In genomic region chr7:148821422-148821821, GRCh38 we compare ENCODE assay signal across 32 cellular contexts.
"Had no signal": no experiment of that assay in that cellular context is flagged by ENCODE, and none has a peak within 500 bp of the region (broad histone marks: within the 10 kb centered on the region; RNA-seq: fewer than 3 reads in every experiment).

No MANE protein-coding gene starts in this region.

- H3K27ac Mint-ChIP-seq: activated CD4-positive, alpha-beta memory T cell treated with anti-CD3 and anti-CD28 coated beads, Interleukin-2, amount 10 ng/mL, durations not matched to agents 7 days and 5 days; activated CD4-positive, alpha-beta T cell treated with anti-CD3 and anti-CD28 coated beads, Interleukin-2, amount 10 ng/mL, durations not matched to agents 7 days and 5 days; activated T-cell treated with anti-CD3 and anti-CD28 coated beads, Interleukin-2, amount 50 U/mL, for 72 hours; activated T-helper 17 cell treated with anti-CD3 and anti-CD28 coated beads, Interleukin-2, amount 50 U/mL, for 72 hours; dendritic cell treated with granulocyte-macrophage colony-stimulating factor and Interleukin-4, amounts not matched to agents 40 ng/mL and 50 ng/mL, for 4 days; endodermal cell; T-helper 17 cell had no signal

- H3K4me1 Mint-ChIP-seq: activated T-helper 17 cell treated with anti-CD3 and anti-CD28 coated beads, Interleukin-2, amount 50 U/mL, for 72 hours; central memory CD8-positive, alpha-beta T cell had no signal

- H3K27ac ChIP-seq: brain microvascular endothelial cell, coronary artery, dorsolateral prefrontal cortex, heart left ventricle had no signal

- H3K9me3 Mint-ChIP-seq: activated CD4-positive, alpha-beta memory T cell treated with anti-CD3 and anti-CD28 coated beads, Interleukin-2, amount 10 ng/mL, durations not matched to agents 7 days and 5 days; activated CD4-positive, alpha-beta T cell treated with anti-CD3 and anti-CD28 coated beads, Interleukin-2, amount 10 ng/mL, durations not matched to agents 7 days and 5 days; activated T-cell treated with anti-CD3 and anti-CD28 coated beads, Interleukin-2, amount 50 U/mL, for 24 hours; activated T-cell treated with anti-CD3 and anti-CD28 coated beads, Interleukin-2, amount 50 U/mL, for 72 hours; activated T-helper 17 cell treated with anti-CD3 and anti-CD28 coated beads, Interleukin-2, amount 50 U/mL, for 72 hours; central memory CD8-positive, alpha-beta T cell; dendritic cell treated with granulocyte-macrophage colony-stimulating factor and Interleukin-4, amounts not matched to agents 40 ng/mL and 50 ng/mL, for 4 days; endodermal cell; T-helper 2 cell treated with Interferon-gamma antibody and Interleukin-4, amounts not matched to agents 5 μg/mL and 100 μg/mL, for 36 hours had no signal

- H3K4me3 Mint-ChIP-seq: activated CD4-positive, alpha-beta memory T cell treated with anti-CD3 and anti-CD28 coated beads, Interleukin-2, amount 10 ng/mL, durations not matched to agents 7 days and 5 days; activated CD4-positive, alpha-beta T cell treated with anti-CD3 and anti-CD28 coated beads, Interleukin-2, amount 10 ng/mL, durations not matched to agents 7 days and 5 days; activated naive CD8-positive, alpha-beta T cell; activated T-cell treated with anti-CD3 and anti-CD28 coated beads, Interleukin-2, amount 50 U/mL, for 24 hours; activated T-cell treated with anti-CD3 and anti-CD28 coated beads, Interleukin-2, amount 50 U/mL, for 72 hours; activated T-helper 17 cell treated with anti-CD3 and anti-CD28 coated beads, Interleukin-2, amount 50 U/mL, for 72 hours; central memory CD8-positive, alpha-beta T cell; dendritic cell treated with granulocyte-macrophage colony-stimulating factor and Interleukin-4, amounts not matched to agents 40 ng/mL and 50 ng/mL, for 4 days; endodermal cell; T-helper 17 cell; T-helper 2 cell treated with Interferon-gamma antibody and Interleukin-4, amounts not matched to agents 5 μg/mL and 100 μg/mL, for 36 hours had no signal

- H3K27me3 Mint-ChIP-seq: activated CD4-positive, alpha-beta memory T cell treated with anti-CD3 and anti-CD28 coated beads, Interleukin-2, amount 10 ng/mL, durations not matched to agents 7 days and 5 days; activated CD4-positive, alpha-beta T cell treated with anti-CD3 and anti-CD28 coated beads, Interleukin-2, amount 10 ng/mL, durations not matched to agents 7 days and 5 days; activated naive CD8-positive, alpha-beta T cell; activated T-cell treated with anti-CD3 and anti-CD28 coated beads, Interleukin-2, amount 50 U/mL, for 24 hours; activated T-helper 17 cell treated with anti-CD3 and anti-CD28 coated beads, Interleukin-2, amount 50 U/mL, for 72 hours; central memory CD8-positive, alpha-beta T cell; dendritic cell treated with granulocyte-macrophage colony-stimulating factor and Interleukin-4, amounts not matched to agents 40 ng/mL and 50 ng/mL, for 4 days; T-helper 17 cell had no signal

- H3K9me3 ChIP-seq: heart left ventricle had no signal

- ATAC-seq: activated T-cell treated with anti-CD3 and anti-CD28 coated beads, Interleukin-2, amount 50 U/mL, for 72 hours; activated T-helper 17 cell treated with anti-CD3 and anti-CD28 coated beads, Interleukin-2, amount 50 U/mL, for 72 hours; esophagus mucosa; heart left ventricle; T-helper 17 cell had no signal

- H3K4me1 ChIP-seq: heart left ventricle had no signal

- DNase-seq: activated CD4-positive, alpha-beta memory T cell treated with anti-CD3 and anti-CD28 coated beads, Interleukin-2, amount 10 ng/mL, durations not matched to agents 7 days and 5 days; activated CD4-positive, alpha-beta T cell treated with anti-CD3 and anti-CD28 coated beads for 1 hour; activated CD4-positive, alpha-beta T cell treated with anti-CD3 and anti-CD28 coated beads for 4 hours; activated CD4-positive, alpha-beta T cell treated with anti-CD3 and anti-CD28 coated beads, Interleukin-2, amount 10 ng/mL, durations not matched to agents 7 days and 5 days; activated CD4-positive, alpha-beta T cell treated with anti-CD3 and anti-CD28 coated beads, Interleukin-2, amount 50 U/mL, for 4 hours; activated CD8-positive, alpha-beta memory T cell treated with anti-CD3 and anti-CD28 coated beads, Interleukin-2, amount 50 U/mL, for 48 hours; activated effector memory CD4-positive, alpha-beta T cell treated with Interleukin-2 at 50 U/mL for 16 hours; activated gamma-delta T cell treated with Interleukin-2 at 50 U/mL for 16 hours; activated naive CD4-positive, alpha-beta T cell treated with anti-CD3 and anti-CD28 coated beads, Interleukin-2, amount 50 U/mL, for 16 hours; activated naive CD4-positive, alpha-beta T cell treated with Interleukin-2 at 50 U/mL for 16 hours; activated T-cell treated with anti-CD3 and anti-CD28 coated beads for 4 hours; activated T-cell treated with anti-CD3 and anti-CD28 coated beads, Interleukin-2, amount 50 U/mL, for 24 hours; activated T-cell treated with anti-CD3 and anti-CD28 coated beads, Interleukin-2, amount 50 U/mL, for 72 hours; amniotic stem cell; anterior cingulate cortex; brain microvascular endothelial cell; dorsolateral prefrontal cortex; effector memory CD4-positive, alpha-beta T cell; endodermal cell; foreskin fibroblast; glutamatergic neuron; heart left ventricle; T-helper 1 cell; T-helper 17 cell; T1000 had no signal

- H3K27me3 ChIP-seq: brain microvascular endothelial cell, dorsolateral prefrontal cortex, heart left ventricle had no signal

- H3K36me3 ChIP-seq: brain microvascular endothelial cell had no signal

- H3K4me3 ChIP-seq: coronary artery, dorsolateral prefrontal cortex, heart left ventricle had no signal
